ENCODE assay signal across 8 cellular contexts in genomic region chr10:73252445-73253225, GRCh38.
DNase-seq lines count a peak whose midpoint lies in the region; ATAC-seq lines count a peak whose summit lies in the region.

Gene MRPS16, minus strand, starts transcription at chr10:73252644. Its CDS starts 162 bp downstream, at chr10:73252482.

- peak; percentile 78 for ATAC-seq in HG03442 (IDR thresholded peaks at IDR 0.05; ENCODE audit: unreplicated experiment)

- H3K27ac ChIP-seq in cingulate gyrus (ENCODE audit: low read depth, low read length) = peak within 1 kb of the TSS; percentile 78

- peak; percentile 97 for DNase-seq in Ammon's horn (ENCODE audit: low spot score)
- DNase-seq in GM19238 (ENCODE audit: insufficient read length, low spot score) = peak; percentile 77
- DNase-seq in NCI-H524 treated with DMSO at 0.1 percent for 48 hours (lab: John Stamatoyannopoulos, UW) = peak; percentile 23
- peak; percentile 88 to 92 for DNase-seq in activated CD4-positive, alpha-beta T cell treated with anti-CD3 and anti-CD28 coated beads for 4 hours
- peak; percentile 99 for DNase-seq in kidney tubule cell (ENCODE audit: low spot score)
- peak; percentile 71 to 88 (median 84) for DNase-seq in stimulated activated CD4-positive, alpha-beta T cell treated with anti-CD3 and anti-CD28 coated beads, Interleukin-1b, Interleukin-23, amount 100 ng/mL, for 24 hours (ENCODE audit: low read depth in 4 of 4, low spot score in 1 of 4)

Comparison
In these comparisons a context has a peak if more than half of its experiments do, and no peak if none do; other contexts are left out.
1. Peak in every context shown above with its lines: DNase-seq, ATAC-seq and H3K27ac ChIP-seq.
2. DNase-seq: peak in every context shown above with its lines; median percentile 99 in kidney tubule cell; 97 in Ammon's horn; 90 in activated CD4-positive, alpha-beta T cell treated with anti-CD3 and anti-CD28 coated beads for 4 hours; 84 in stimulated activated CD4-positive, alpha-beta T cell treated with anti-CD3 and anti-CD28 coated beads, Interleukin-1b, Interleukin-23, amount 100 ng/mL, for 24 hours; 77 in GM19238; 23 in NCI-H524 treated with DMSO at 0.1 percent for 48 hours.